8 cellular contexts compared by ENCODE assay signal in the genomic region with DNA sequence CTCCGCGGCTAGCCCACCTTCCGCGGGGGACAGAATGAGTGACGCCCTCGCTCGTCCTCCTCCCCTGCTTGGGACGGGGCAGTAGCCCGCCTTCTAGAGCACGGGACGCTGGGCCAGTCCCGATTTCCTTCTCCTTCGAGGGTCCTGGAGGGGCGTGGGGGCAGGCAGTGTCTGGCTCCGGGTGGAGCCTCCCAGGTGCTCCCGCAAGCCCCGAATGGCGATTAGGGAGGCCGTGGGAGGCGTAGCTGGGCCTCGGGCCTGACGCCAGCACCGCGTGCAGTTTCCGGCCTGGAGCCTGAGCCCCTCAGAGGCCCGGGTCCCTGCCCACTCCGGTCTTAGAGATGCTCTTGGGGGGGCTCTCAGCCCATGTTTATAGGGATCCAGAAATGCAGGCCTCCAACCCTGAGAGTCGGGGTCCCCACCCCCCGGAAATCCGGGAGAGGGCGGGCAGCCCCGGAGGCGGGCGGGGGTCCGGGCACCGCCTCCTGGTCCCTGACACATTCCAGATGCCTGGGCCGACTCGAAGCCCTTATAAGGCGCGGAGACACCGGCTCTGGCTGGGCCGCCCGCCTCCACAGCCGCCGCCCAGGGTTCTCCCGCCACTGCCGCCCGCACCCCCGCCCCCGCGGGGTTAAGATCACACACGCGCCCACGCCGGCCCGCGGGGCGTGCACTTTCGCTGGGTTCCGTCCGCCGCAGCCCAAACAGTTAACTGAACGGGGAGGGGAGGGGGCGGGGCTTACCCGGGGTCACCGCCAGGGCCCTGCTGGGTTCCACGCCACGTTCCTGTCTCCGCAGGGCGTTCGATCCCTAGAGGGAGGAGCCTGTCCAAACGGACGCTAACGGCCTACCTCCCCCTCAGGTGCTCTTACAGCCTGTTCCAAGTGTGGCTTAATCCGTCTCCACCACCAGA. TPM values are rescaled to one million over a fixed set of nuclear protein-coding genes. Genes with fewer than 3 reads are reported as not detected.
DNase-seq lines count a peak whose midpoint lies in the region; ATAC-seq, FAIRE-seq and TF ChIP-seq lines count a peak whose summit lies in the region.

No MANE protein-coding gene starts in this region.

- no peaks in the 10 kb centered on the region for H3K9me3 Mint-ChIP-seq in nephron progenitor cell

- peaks cover 23% of the 10 kb centered on the region for H3K36me3 Mint-ChIP-seq in nephron progenitor cell (ENCODE audit: low read depth)

- DNase-seq in GM12892 (ENCODE audit: insufficient read length) (peak; percentile 67), fibroblast of pulmonary artery (ENCODE audit: low read depth) (peak; percentile 91), nephron progenitor cell (peak; percentile 89), NCI-H187 (lab: John Stamatoyannopoulos, UW) (no peak)
- peak; percentile 73 for DNase-seq in activated effector memory CD4-positive, alpha-beta T cell treated with Interleukin-2 at 50 U/mL for 16 hours
- DNase-seq in stimulated activated naive CD8-positive, alpha-beta T cell treated with anti-CD3 and anti-CD28 coated beads, Interleukin-15, Interleukin-2, amounts not matched to agents 100 U/mL and 50 U/mL, for 24 hours: peak; percentile 85

- TF ChIP-seq CTCF in fibroblast of pulmonary artery (IDR thresholded peaks at IDR 0.05; ENCODE audit: low read length, missing control alignments) (no peak), nephron progenitor cell (IDR thresholded peaks at IDR 0.05) (no peak)

- H3K4me3 ChIP-seq in fibroblast of pulmonary artery (replicated peaks; ENCODE audit: low read depth, low read length): peak overlapping the region; percentile 97

- H3K4me3 Mint-ChIP-seq in nephron progenitor cell: peak overlapping the region; percentile 99

- H3K27me3 Mint-ChIP-seq in nephron progenitor cell (ENCODE audit: low read depth, poor library complexity): no peaks in the 10 kb centered on the region

- peak overlapping the region; percentile 97 for H3K27ac Mint-ChIP-seq in nephron progenitor cell

- peak; percentile 31 for ATAC-seq in HG03139 (IDR thresholded peaks at IDR 0.05; ENCODE audit: unreplicated experiment)
- ATAC-seq in stimulated activated naive CD8-positive, alpha-beta T cell treated with anti-CD3 and anti-CD28 coated beads, Interleukin-15, Interleukin-2, amounts not matched to agents 100 U/mL and 50 U/mL, for 24 hours: peak; percentile 54

- FAIRE-seq in GM12892 (lab: Jason Lieb, UNC): no peak

- TF ChIP-seq POLR2A in GM12892 (IDR thresholded peaks at IDR 0.05; ENCODE audit: low read depth, low read length): no peak
- TF ChIP-seq POLR2A in Raji (IDR thresholded peaks at IDR 0.05; ENCODE audit: insufficient read depth, low read depth, low read length): peak; percentile 41

- H3K4me1 Mint-ChIP-seq in nephron progenitor cell: peaks cover 48% of the 10 kb centered on the region

RNA-seq across cellular contexts. Expression of a gene that starts 1.5 kb away (rescaled TPM):
- polyA plus RNA-seq in GM12892 (2012; ENCODE audit: missing spikeins): 2.1 TPM

RNA-seq across cellular contexts. Expression of a gene that starts 12.8 kb away (rescaled TPM):
- not detected for polyA plus RNA-seq in GM12892 (2012; ENCODE audit: missing spikeins)

RNA-seq across cellular contexts. Expression of a gene that starts 39.9 kb away (rescaled TPM):
- polyA plus RNA-seq in GM12892 (2012; ENCODE audit: missing spikeins): not detected

RNA-seq across cellular contexts. Expression of a gene that starts 45.0 kb away (rescaled TPM):
- polyA plus RNA-seq in GM12892 (2012; ENCODE audit: missing spikeins): not detected

Comparison
In these comparisons a context has a peak if more than half of its experiments do, and no peak if none do; other contexts are left out.
1. DNase-seq: peak in GM12892 (single experiment), activated effector memory CD4-positive, alpha-beta T cell treated with Interleukin-2 at 50 U/mL for 16 hours (single experiment), fibroblast of pulmonary artery (single experiment), nephron progenitor cell (single experiment) and stimulated activated naive CD8-positive, alpha-beta T cell treated with anti-CD3 and anti-CD28 coated beads, Interleukin-15, Interleukin-2, amounts not matched to agents 100 U/mL and 50 U/mL, for 24 hours (single experiment); none in NCI-H187 (0 of 2).